Comparison of ENCODE assay signal across 9 cellular contexts in genomic region chr6:152170702-152171667, GRCh38.
DNase-seq lines count a peak whose midpoint lies in the region; ATAC-seq and TF ChIP-seq lines count a peak whose summit lies in the region.
"Had no signal": no experiment of that assay in that cellular context is flagged by ENCODE, and none has a peak within 500 bp of the region (broad histone marks: within the 10 kb centered on the region; RNA-seq: fewer than 3 reads in every experiment).

No MANE protein-coding gene starts in this region.

- peaks cover 23% of the 10 kb centered on the region for H3K4me1 Mint-ChIP-seq in activated T-helper 17 cell treated with anti-CD3 and anti-CD28 coated beads, Interleukin-2, amount 50 U/mL, for 72 hours
- H3K4me1 Mint-ChIP-seq in natural killer cell treated with Interleukin-12 subunit alpha and Interleukin-12 subunit beta and Interleukin-15 and Interleukin-18, amount 100 ng/mL, for 72 hours (ENCODE audit: low read depth in 2 of 2), result peaks cover 21 to 49% of the 10 kb centered on the region in 2 donors
- H3K4me1 Mint-ChIP-seq in chondrocyte (ENCODE audit: low read depth), result peaks cover 10% of the 10 kb centered on the region

- H3K27me3 Mint-ChIP-seq in activated T-helper 17 cell treated with anti-CD3 and anti-CD28 coated beads, Interleukin-2, amount 50 U/mL, for 72 hours, result no peaks in the 10 kb centered on the region
- H3K27me3 Mint-ChIP-seq in natural killer cell treated with Interleukin-12 subunit alpha and Interleukin-12 subunit beta and Interleukin-15 and Interleukin-18, amount 100 ng/mL, for 72 hours, result no peaks in the 10 kb centered on the region
- H3K27me3 Mint-ChIP-seq in chondrocyte (ENCODE audit: low read depth), result no peaks in the 10 kb centered on the region

- H3K4me3 Mint-ChIP-seq in activated T-helper 17 cell treated with anti-CD3 and anti-CD28 coated beads, Interleukin-2, amount 50 U/mL, for 72 hours, result peak overlapping the region; percentile 78
- H3K4me3 Mint-ChIP-seq in natural killer cell treated with Interleukin-12 subunit alpha and Interleukin-12 subunit beta and Interleukin-15 and Interleukin-18, amount 100 ng/mL, for 72 hours, result peak overlapping the region; percentile 83
- no peak overlapping the region for H3K4me3 Mint-ChIP-seq in chondrocyte (ENCODE audit: unreplicated experiment)

- peak; percentile 96 for ATAC-seq in HG03354 (IDR thresholded peaks at IDR 0.05; ENCODE audit: poor library complexity, severe bottlenecking, unreplicated experiment)
- ATAC-seq in activated T-helper 17 cell treated with anti-CD3 and anti-CD28 coated beads, Interleukin-2, amount 50 U/mL, for 72 hours (replicated peaks), result peak; percentile 89
- peak; percentile 88 to 96 for ATAC-seq in natural killer cell treated with Interleukin-12 subunit alpha and Interleukin-12 subunit beta and Interleukin-15 and Interleukin-18, amount 100 ng/mL, for 72 hours
- ATAC-seq: A549 had no signal

- peak; percentile 64 for DNase-seq in activated T-cell treated with anti-CD3 and anti-CD28 coated beads for 24 hours (ENCODE audit: low read depth)
- no peak for DNase-seq in activated T-cell treated with anti-CD3 and anti-CD28 coated beads for 4 hours
- DNase-seq in natural killer cell treated with Interleukin-12 subunit alpha and Interleukin-12 subunit beta and Interleukin-15 and Interleukin-18, amount 100 ng/mL, for 72 hours (ENCODE audit: low spot score), result no peak
- DNase-seq in chondrocyte (ENCODE audit: low spot score), result no peak
- DNase-seq in NOMO-1 treated with dmso at 0.1 percent for 144 hours (lab: John Stamatoyannopoulos, UW; ENCODE audit: unreplicated experiment), result no peak
- DNase-seq in NCI-H2196 (lab: John Stamatoyannopoulos, UW; ENCODE audit: unreplicated experiment), result no peak

- peaks cover 65% of the 10 kb centered on the region for H3K36me3 Mint-ChIP-seq in activated T-helper 17 cell treated with anti-CD3 and anti-CD28 coated beads, Interleukin-2, amount 50 U/mL, for 72 hours (ENCODE audit: low read depth)
- H3K36me3 Mint-ChIP-seq in natural killer cell treated with Interleukin-12 subunit alpha and Interleukin-12 subunit beta and Interleukin-15 and Interleukin-18, amount 100 ng/mL, for 72 hours, result peaks cover 15% of the 10 kb centered on the region
- peaks cover 33% of the 10 kb centered on the region for H3K36me3 Mint-ChIP-seq in chondrocyte (ENCODE audit: low read depth)

- peak overlapping the region; percentile 95 for H3K27ac Mint-ChIP-seq in activated T-helper 17 cell treated with anti-CD3 and anti-CD28 coated beads, Interleukin-2, amount 50 U/mL, for 72 hours
- H3K27ac Mint-ChIP-seq in natural killer cell treated with Interleukin-12 subunit alpha and Interleukin-12 subunit beta and Interleukin-15 and Interleukin-18, amount 100 ng/mL, for 72 hours, result peak overlapping the region; percentile 82 to 90
- H3K27ac Mint-ChIP-seq in chondrocyte (ENCODE audit: unreplicated experiment), result no peak overlapping the region

- TF ChIP-seq CTCF in chondrocyte (IDR thresholded peaks at IDR 0.05), result no peak

- H3K9me3 Mint-ChIP-seq in activated T-helper 17 cell treated with anti-CD3 and anti-CD28 coated beads, Interleukin-2, amount 50 U/mL, for 72 hours, result no peaks in the 10 kb centered on the region
- no peaks in the 10 kb centered on the region for H3K9me3 Mint-ChIP-seq in natural killer cell treated with Interleukin-12 subunit alpha and Interleukin-12 subunit beta and Interleukin-15 and Interleukin-18, amount 100 ng/mL, for 72 hours
- H3K9me3 Mint-ChIP-seq in chondrocyte (ENCODE audit: low read depth), result no peaks in the 10 kb centered on the region
